8 cellular contexts compared by ENCODE assay signal in genomic region chr9:19102631-19103345, GRCh38. TPM values are rescaled to one million over a fixed set of nuclear protein-coding genes. Genes with fewer than 3 reads are reported as not detected.
DNase-seq lines count a peak whose midpoint lies in the region; ATAC-seq and TF ChIP-seq lines count a peak whose summit lies in the region.

HAUS6 (minus strand) TSS chr9:19102904; CDS start chr9:19102651, 253 bp downstream.

- ATAC-seq in HG02588 (IDR thresholded peaks at IDR 0.05; ENCODE audit: unreplicated experiment), result peak; percentile 98
- peak; percentile 99 for ATAC-seq in SK-N-SH treated with all-trans-retinoic acid at 6 μM for 48 hours

- H3K4me3 Mint-ChIP-seq in activated naive CD4-positive, alpha-beta T cell treated with anti-CD3 and anti-CD28 coated beads, Interleukin-2, amount 50 U/mL, for 24 hours, result peak within 1 kb of the TSS; percentile 97

- H3K4me3 ChIP-seq in suprapubic skin, result peak within 1 kb of the TSS; percentile 92

- H3K27me3 Mint-ChIP-seq in activated naive CD4-positive, alpha-beta T cell treated with anti-CD3 and anti-CD28 coated beads, Interleukin-2, amount 50 U/mL, for 24 hours, result no peaks in the 10 kb centered on the region

- WGBS in suprapubic skin, result 2% methylated on average over 42 of the region's 46 CpGs

- H3K9me3 Mint-ChIP-seq in activated naive CD4-positive, alpha-beta T cell treated with anti-CD3 and anti-CD28 coated beads, Interleukin-2, amount 50 U/mL, for 24 hours, result no peaks in the 10 kb centered on the region

- H3K36me3 ChIP-seq in suprapubic skin, result no peaks in the 10 kb centered on the region

- H3K36me3 Mint-ChIP-seq in activated naive CD4-positive, alpha-beta T cell treated with anti-CD3 and anti-CD28 coated beads, Interleukin-2, amount 50 U/mL, for 24 hours, result peaks cover 5% of the 10 kb centered on the region

- H3K9me3 ChIP-seq in suprapubic skin, result no peaks in the 10 kb centered on the region

- no peaks in the 10 kb centered on the region for H3K27me3 ChIP-seq in suprapubic skin

- H3K4me1 ChIP-seq in suprapubic skin, result peaks cover 29% of the 10 kb centered on the region

- peak in 1 of 2 donors; percentile 52 for TF ChIP-seq POLR2A in suprapubic skin (IDR thresholded peaks at IDR 0.05)

- peaks cover 24% of the 10 kb centered on the region for H3K4me1 Mint-ChIP-seq in activated naive CD4-positive, alpha-beta T cell treated with anti-CD3 and anti-CD28 coated beads, Interleukin-2, amount 50 U/mL, for 24 hours

- H3K27ac Mint-ChIP-seq in activated naive CD4-positive, alpha-beta T cell treated with anti-CD3 and anti-CD28 coated beads, Interleukin-2, amount 50 U/mL, for 24 hours, result peak within 1 kb of the TSS; percentile 93

- TF ChIP-seq EP300 in suprapubic skin (IDR thresholded peaks at IDR 0.05), result no peak

- TF ChIP-seq CTCF in GM10266 (IDR thresholded peaks at IDR 0.05; ENCODE audit: control insufficient read depth, insufficient read depth, low read depth, missing control alignments) (no peak), suprapubic skin (IDR thresholded peaks at IDR 0.05) (peak; percentile 56 to 71)

- peak; percentile 87 for DNase-seq in GM10266 (ENCODE audit: extremely low spot score)
- DNase-seq in NCI-H1092 (lab: John Stamatoyannopoulos, UW), result peak; percentile 97
- peak; percentile 93 for DNase-seq in germinal center (ENCODE audit: low spot score)
- DNase-seq in non-pigmented ciliary epithelial cell (ENCODE audit: low read depth), result peak; percentile 88
- peak; percentile 98 to 99 for DNase-seq in suprapubic skin (ENCODE audit: low spot score in 2 of 2)

- peak within 1 kb of the TSS; percentile 81 for H3K27ac ChIP-seq in suprapubic skin

TF ChIP-seq in SK-N-SH treated with all-trans-retinoic acid at 6 μM for 48 hours, 23 proteins besides CTCF, POLR2A, EP300 and RAD21:
- TF ChIP-seq, protein P1, sequence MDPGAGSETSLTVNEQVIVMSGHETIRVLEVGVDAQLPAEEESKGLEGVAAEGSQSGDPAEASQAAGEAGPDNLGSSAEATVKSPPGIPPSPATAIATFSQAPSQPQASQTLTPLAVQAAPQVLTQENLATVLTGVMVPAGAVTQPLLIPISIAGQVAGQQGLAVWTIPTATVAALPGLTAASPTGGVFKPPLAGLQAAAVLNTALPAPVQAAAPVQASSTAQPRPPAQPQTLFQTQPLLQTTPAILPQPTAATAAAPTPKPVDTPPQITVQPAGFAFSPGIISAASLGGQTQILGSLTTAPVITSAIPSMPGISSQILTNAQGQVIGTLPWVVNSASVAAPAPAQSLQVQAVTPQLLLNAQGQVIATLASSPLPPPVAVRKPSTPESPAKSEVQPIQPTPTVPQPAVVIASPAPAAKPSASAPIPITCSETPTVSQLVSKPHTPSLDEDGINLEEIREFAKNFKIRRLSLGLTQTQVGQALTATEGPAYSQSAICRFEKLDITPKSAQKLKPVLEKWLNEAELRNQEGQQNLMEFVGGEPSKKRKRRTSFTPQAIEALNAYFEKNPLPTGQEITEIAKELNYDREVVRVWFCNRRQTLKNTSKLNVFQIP (CRISPR knock-in tag; IDR thresholded peaks at IDR 0.05; ENCODE audit: borderline replicate concordance, low read depth), result no peak
- TF ChIP-seq ZNF70 (CRISPR knock-in tag; IDR thresholded peaks at IDR 0.05), result no peak
- TF ChIP-seq ZNF565 (CRISPR knock-in tag; conservative IDR thresholded peaks at IDR 0.05; ENCODE audit: low read depth), result no peak
- TF ChIP-seq ZNF8 (CRISPR knock-in tag; IDR thresholded peaks at IDR 0.05), result no peak
- no peak for TF ChIP-seq TOX (CRISPR knock-in tag; IDR thresholded peaks at IDR 0.05; ENCODE audit: borderline replicate concordance)
- TF ChIP-seq OSR1 (CRISPR knock-in tag; IDR thresholded peaks at IDR 0.05), result no peak
- no peak for TF ChIP-seq ZC3H10 (CRISPR knock-in tag; IDR thresholded peaks at IDR 0.05)

RNA-seq across cellular contexts. Expression of gene HAUS6, which starts in this region (rescaled TPM):
- total RNA-seq in suprapubic skin, result 10 to 100 TPM in 2 of 4 donors, 1 to 10 TPM in 2; 5.6 to 13.7 (median 10.6) TPM

Comparison
In these comparisons a context has a peak if more than half of its experiments do, and no peak if none do; other contexts are left out.
1. Peak in every context shown above with its lines: DNase-seq, ATAC-seq, H3K4me3 ChIP-seq and H3K27ac ChIP-seq.